ENCODE assay signal across 9 cellular contexts in the genomic region with DNA sequence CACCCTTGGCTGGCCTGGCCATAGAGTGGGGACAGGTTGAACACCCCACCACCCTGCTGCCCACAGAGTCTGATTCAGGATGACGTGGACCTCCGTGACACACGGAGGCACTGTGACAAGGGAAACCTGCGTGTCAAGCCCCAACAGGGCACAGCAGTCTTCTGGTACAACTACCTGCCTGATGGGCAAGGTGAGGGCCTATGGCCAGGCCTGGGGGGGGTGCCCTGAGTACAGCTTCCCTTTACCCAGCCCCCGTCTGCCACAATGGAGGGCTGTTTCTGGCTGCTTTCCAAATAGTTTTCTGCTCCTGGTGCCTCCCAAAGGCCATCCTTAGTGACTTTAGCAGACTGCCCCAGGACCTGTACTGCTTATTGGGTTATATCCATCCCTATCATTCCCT. TPM values are rescaled to one million over a fixed set of nuclear protein-coding genes. Genes with fewer than 3 reads are reported as not detected.
A peak's percentile ranks its signal among the peaks of the same experiment; 100 is the strongest.
DNase-seq lines count a peak whose midpoint lies in the region; ATAC-seq and TF ChIP-seq lines count a peak whose summit lies in the region.
"Had no signal": no experiment of that assay in that cellular context is flagged by ENCODE, and none has a peak within 500 bp of the region (broad histone marks: within the 10 kb centered on the region; RNA-seq: fewer than 3 reads in every experiment).

No MANE protein-coding gene starts in this region.

- no peaks in the 10 kb centered on the region for H3K9me2 ChIP-seq in SK-N-SH

- H3K27ac Mint-ChIP-seq in activated CD4-positive, alpha-beta memory T cell treated with anti-CD3 and anti-CD28 coated beads for 36 hours: no peak overlapping the region

- intact Hi-C loops in activated CD4-positive, alpha-beta memory T cell treated with anti-CD3 and anti-CD28 coated beads for 36 hours (cut with micrococcal nuclease): loop anchor here (2.0 to 5.0 kb wide), 2 partner anchors 89 to 449 kb away; a partner anchor contains a TSS
- intact Hi-C loops in stomach (cut with DNase I; ENCODE audit: low total_unique reads): no loop called here

- no peak for ATAC-seq in SK-N-SH treated with all-trans-retinoic acid at 6 μM for 48 hours
- ATAC-seq in GM21737 (IDR thresholded peaks at IDR 0.05; ENCODE audit: unreplicated experiment): no peak

- TF ChIP-seq EP300 in SK-N-SH (IDR thresholded peaks at IDR 0.05; ENCODE audit: borderline replicate concordance in 1 of 2, low read depth in 1 of 2, low read length in 1 of 2) (no peak), stomach (IDR thresholded peaks at IDR 0.05) (no peak)

- no peak for TF ChIP-seq RAD21 in SK-N-SH (IDR thresholded peaks at IDR 0.05; ENCODE audit: low read length)

- H4K20me1 ChIP-seq in SK-N-SH (ENCODE audit: insufficient read depth): peaks cover 28% of the 10 kb centered on the region

- H3K27ac ChIP-seq in SK-N-SH (ENCODE audit: low read depth in 2 of 2, low read length in 1 of 2) (peak overlapping the region; percentile 92 to 96), iPS-18a (ENCODE audit: low read length) (no peak overlapping the region), stomach (peak overlapping the region in 4 of 5 donors; percentile 94 to 98 (median 96))

- H3K4me1 Mint-ChIP-seq in activated CD4-positive, alpha-beta memory T cell treated with anti-CD3 and anti-CD28 coated beads for 36 hours (ENCODE audit: low read depth): peaks cover 21% of the 10 kb centered on the region

- H3K27me3 Mint-ChIP-seq in activated CD4-positive, alpha-beta memory T cell treated with anti-CD3 and anti-CD28 coated beads for 36 hours: no peaks in the 10 kb centered on the region

- H3K36me3 ChIP-seq in SK-N-SH (replicated peaks in 1 of 2; ENCODE audit: control insufficient read depth in 1 of 2, insufficient read depth in 2 of 2, low read length in 1 of 2) (peaks cover 0 to 4% of the 10 kb centered on the region in 2 experiments), iPS-18a (ENCODE audit: control insufficient read depth, low read depth, low read length) (no peaks in the 10 kb centered on the region), stomach (peaks cover 0 to 17% (median 6%) of the 10 kb centered on the region in 4 donors)

- H3K4me1 ChIP-seq in SK-N-SH (ENCODE audit: control insufficient read depth in 1 of 2, insufficient read depth in 2 of 2, low read depth in 1 of 2, low read length in 1 of 2) (peaks cover 0 to 21% of the 10 kb centered on the region in 2 experiments; a peak in 2 of 4 replicates), iPS-18a (ENCODE audit: control insufficient read depth, low read depth, low read length) (peaks cover 5% of the 10 kb centered on the region), stomach (peaks cover 24 to 61% (median 47%) of the 10 kb centered on the region in 4 donors)

- peak overlapping the region; percentile 95 for H3K4me3 Mint-ChIP-seq in activated CD4-positive, alpha-beta memory T cell treated with anti-CD3 and anti-CD28 coated beads for 36 hours

- CTCF ChIA-PET in SK-N-SH (lab: Yijun Ruan, JAX): interaction anchor here (0.5 to 4.4 kb wide), 5 partner anchors 9 to 47 kb away, joined by 3 to 39 read pairs (median 14); a partner anchor contains a TSS
- CTCF ChIA-PET in activated CD4-positive, alpha-beta memory T cell treated with anti-CD3 and anti-CD28 coated beads for 36 hours (lab: Charles Lee): interaction anchor here (0.7 to 4.7 kb wide), 4 partner anchors 15 to 19 kb away, joined by 3 to 65 read pairs (median 23); a partner anchor contains a TSS

- POLR2A ChIA-PET in SK-N-SH (lab: Yijun Ruan, JAX): interaction anchor here (2.2 to 4.4 kb wide), 5 partner anchors 9 to 88 kb away, joined by 13 to 80 read pairs (median 17); a partner anchor contains a TSS
- POLR2A ChIA-PET in activated CD4-positive, alpha-beta memory T cell treated with anti-CD3 and anti-CD28 coated beads for 36 hours (lab: Charles Lee): interaction anchor here (2.4 to 7.8 kb wide), 3 partner anchors 14 to 23 kb away, joined by 20 to 135 read pairs (median 46); a partner anchor contains a TSS

- peak overlapping the region; percentile 100 for H3K4me2 ChIP-seq in SK-N-SH

- H3K9me3 ChIP-seq in SK-N-SH (no peaks in the 10 kb centered on the region), iPS-18a (ENCODE audit: control insufficient read depth, low read depth, low read length) (no peaks in the 10 kb centered on the region), stomach (no peaks in the 10 kb centered on the region)

- H3K27me3 ChIP-seq in SK-N-SH (ENCODE audit: insufficient read depth) (no peaks in the 10 kb centered on the region), iPS-18a (ENCODE audit: control insufficient read depth, insufficient read depth, low read length) (no peaks in the 10 kb centered on the region), stomach (no peaks in the 10 kb centered on the region)

- H3K36me3 Mint-ChIP-seq in activated CD4-positive, alpha-beta memory T cell treated with anti-CD3 and anti-CD28 coated beads for 36 hours: peaks cover 13% of the 10 kb centered on the region

- 90% methylated on average over 2 of the region's 5 CpGs for WGBS in SK-N-SH (ENCODE audit: low lambda C conversion rate)
- 70 to 98% (median 95%) methylated on average over 1 to 5 of the region's 5 CpGs for WGBS in stomach, 5 donors

- no peak for TF ChIP-seq POLR2A in stomach (IDR thresholded peaks at IDR 0.05)

- H3K4me3 ChIP-seq in SK-N-SH (ENCODE audit: low read depth in 2 of 2, low read length in 1 of 2) (peak overlapping the region; percentile 78 to 97), iPS-18a (ENCODE audit: low read length) (peak overlapping the region; percentile 99), stomach (peak overlapping the region in 3 of 4 donors; percentile 66 to 87 (median 69))

- DNase-seq in SK-N-SH (no peak), stomach (no peak), GM13977 (ENCODE audit: low spot score) (no peak), LoVo (ENCODE audit: low spot score) (no peak)
- DNase-seq in activated CD4-positive, alpha-beta memory T cell treated with anti-CD3 and anti-CD28 coated beads for 36 hours: no peak
- DNase-seq: NCI-H1436 had no signal

- H3K79me2 ChIP-seq in SK-N-SH (ENCODE audit: insufficient read depth): peaks cover 46% of the 10 kb centered on the region

- H3K9me3 Mint-ChIP-seq in activated CD4-positive, alpha-beta memory T cell treated with anti-CD3 and anti-CD28 coated beads for 36 hours: no peaks in the 10 kb centered on the region

- H2AFZ ChIP-seq in SK-N-SH (ENCODE audit: low read depth): no peak overlapping the region

- in situ Hi-C loops in GM13977 (cut with MboI; ENCODE audit: low pct_unique_long_range_greater_than_20kb, low sequenced_read_pairs, unreplicated experiment): no loop called here

- H3K9ac ChIP-seq in SK-N-SH: peak overlapping the region; percentile 100
- peak overlapping the region; percentile 100 for H3K9ac ChIP-seq in iPS-18a (ENCODE audit: low read length)

- TF ChIP-seq CTCF in SK-N-SH (IDR thresholded peaks at IDR 0.05) (no peak), stomach (IDR thresholded peaks at IDR 0.05) (no peak), GM13977 (IDR thresholded peaks at IDR 0.05; ENCODE audit: extremely low read depth, insufficient read depth, missing control alignments) (no peak)

- H3F3A ChIP-seq in SK-N-SH (replicated peaks; ENCODE audit: insufficient read depth): peaks cover 3% of the 10 kb centered on the region

TF ChIP-seq in SK-N-SH treated with all-trans-retinoic acid at 6 μM for 48 hours, 23 proteins besides CTCF, POLR2A, EP300 and RAD21 (continues in another document):
- TF ChIP-seq SNAI2 (CRISPR knock-in tag; IDR thresholded peaks at IDR 0.05) (no peak), ZNF8 (CRISPR knock-in tag; IDR thresholded peaks at IDR 0.05) (no peak), ZFP30 (CRISPR knock-in tag; IDR thresholded peaks at IDR 0.05) (no peak), PPARA (CRISPR knock-in tag; IDR thresholded peaks at IDR 0.05; ENCODE audit: borderline replicate concordance) (no peak)

RNA-seq across cellular contexts. Expression of a gene that starts 1.2 kb away (rescaled TPM):
- polyA plus RNA-seq in SK-N-SH (2012; rRNA removed) (230 and 277 TPM in 2 replicates), stomach (100 to 1,000 TPM in 1 of 3 donors, 10 to 100 TPM in 2; 59.4 to 133 (median 65.3) TPM)
- polyA plus RNA-seq in SK-N-SH (2012; cell fraction: cytosol; rRNA removed): 65.3 and 95.1 TPM in 2 replicates
- 1,525 and 1,565 TPM in 2 replicates for polyA plus RNA-seq in SK-N-SH (2012; cell fraction: nucleus; rRNA removed)
- 100 to 1,000 TPM; 139 to 144 TPM for total RNA-seq in activated CD4-positive, alpha-beta memory T cell treated with anti-CD3 and anti-CD28 coated beads for 36 hours
- total RNA-seq in stomach: 100 to 1,000 TPM in 4 of 5 donors, 10 to 100 TPM in 1; 51.6 to 184 (median 151) TPM

RNA-seq across cellular contexts. Expression of a gene that starts 12.4 kb away (rescaled TPM):
- polyA plus RNA-seq in SK-N-SH (2012; rRNA removed) (82.7 and 99.4 TPM in 2 replicates), stomach (10 to 100 TPM; 34.9 to 41.4 (median 35.0) TPM)
- 42.3 and 58.1 TPM in 2 replicates for polyA plus RNA-seq in SK-N-SH (2012; cell fraction: cytosol; rRNA removed)
- polyA plus RNA-seq in SK-N-SH (2012; cell fraction: nucleus; rRNA removed): 371 and 402 TPM in 2 replicates
- 10 to 100 TPM; 26.2 to 26.5 TPM for total RNA-seq in activated CD4-positive, alpha-beta memory T cell treated with anti-CD3 and anti-CD28 coated beads for 36 hours
- total RNA-seq in stomach: 10 to 100 TPM in 4 of 5 donors, 1 to 10 TPM in 1; 2.3 to 74.1 (median 47.1) TPM

RNA-seq across cellular contexts. Expression of a gene that starts 15.9 kb away (rescaled TPM):
- 85.3 and 104 TPM in 2 replicates for polyA plus RNA-seq in SK-N-SH (2012; rRNA removed)
- polyA plus RNA-seq in SK-N-SH (2012; cell fraction: cytosol; rRNA removed): 48.3 and 76.9 TPM in 2 replicates
- 36.4 and 46.2 TPM in 2 replicates for polyA plus RNA-seq in SK-N-SH (2012; cell fraction: nucleus; rRNA removed)
- total RNA-seq in activated CD4-positive, alpha-beta memory T cell treated with anti-CD3 and anti-CD28 coated beads for 36 hours: 100 to 1,000 TPM; 101 to 106 TPM
- 10 to 100 TPM; 41.3 to 74.8 (median 44.9) TPM for total RNA-seq in stomach
- polyA plus RNA-seq in stomach: 100 to 1,000 TPM in 1 of 3 donors, 10 to 100 TPM in 2; 93.3 to 105 (median 94.2) TPM

RNA-seq across cellular contexts. Expression of a gene that starts 16.0 kb away (rescaled TPM):
- 21.0 and 21.4 TPM in 2 replicates for polyA plus RNA-seq in SK-N-SH (2012; rRNA removed)
- 7.5 and 11.8 TPM in 2 replicates for polyA plus RNA-seq in SK-N-SH (2012; cell fraction: cytosol; rRNA removed)
- 83.7 and 101 TPM in 2 replicates for polyA plus RNA-seq in SK-N-SH (2012; cell fraction: nucleus; rRNA removed)
- 10 to 100 TPM; 32.7 to 32.8 TPM for total RNA-seq in activated CD4-positive, alpha-beta memory T cell treated with anti-CD3 and anti-CD28 coated beads for 36 hours
- total RNA-seq in stomach: 100 to 1,000 TPM in 3 of 5 donors, 10 to 100 TPM in 2; 34.0 to 383 (median 158) TPM
- polyA plus RNA-seq in stomach: 10 to 100 TPM; 19.1 to 49.2 (median 21.2) TPM

RNA-seq across cellular contexts. Expression of a gene that starts 23.2 kb away (rescaled TPM):
- polyA plus RNA-seq in SK-N-SH (2012; rRNA removed): 305 and 346 TPM in 2 replicates
- 247 and 282 TPM in 2 replicates for polyA plus RNA-seq in SK-N-SH (2012; cell fraction: cytosol; rRNA removed)
- 502 and 507 TPM in 2 replicates for polyA plus RNA-seq in SK-N-SH (2012; cell fraction: nucleus; rRNA removed)
- total RNA-seq in activated CD4-positive, alpha-beta memory T cell treated with anti-CD3 and anti-CD28 coated beads for 36 hours: 100 to 1,000 TPM; 430 to 454 TPM
- total RNA-seq in stomach: 100 to 1,000 TPM in 3 of 5 donors, 10 to 100 TPM in 2; 50.4 to 159 (median 107) TPM
- polyA plus RNA-seq in stomach: 100 to 1,000 TPM in 2 of 3 donors, 10 to 100 TPM in 1; 90.9 to 156 (median 107) TPM
